ENCODE assay signal across 8 cellular contexts in the genomic region with DNA sequence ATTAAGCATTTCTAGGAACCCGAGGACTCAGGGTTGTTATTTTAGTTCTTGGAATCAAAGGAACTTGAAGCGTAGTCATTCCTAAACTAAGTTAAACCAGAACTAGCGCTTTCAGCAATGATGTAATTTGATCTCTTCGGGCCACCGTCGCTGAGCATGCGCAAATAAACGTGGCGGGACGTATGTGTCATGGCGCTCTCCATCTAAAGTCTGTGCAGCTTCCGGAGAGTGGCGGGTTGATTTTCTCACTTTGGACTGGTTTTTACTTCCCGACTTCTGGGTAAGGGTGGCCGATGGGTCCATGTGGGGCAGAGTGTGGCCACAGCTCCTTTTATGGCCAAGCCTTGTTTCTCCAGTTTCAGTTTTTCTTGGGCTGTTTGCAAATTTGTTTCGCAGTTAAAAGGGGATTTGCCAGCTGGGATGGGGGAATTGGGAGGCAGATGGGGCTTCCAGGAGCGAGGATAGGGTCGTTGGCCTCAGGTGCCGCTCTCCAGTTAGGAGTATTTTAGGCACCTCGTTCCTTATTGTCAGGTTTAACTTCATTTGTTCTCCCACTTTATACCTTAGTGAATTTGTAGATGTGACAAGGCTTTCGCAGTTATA. TPM values are rescaled to one million over a fixed set of nuclear protein-coding genes. Genes with fewer than 3 reads are reported as not detected.
DNase-seq lines count a peak whose midpoint lies in the region; ATAC-seq and TF ChIP-seq lines count a peak whose summit lies in the region.

A gene (plus strand): TSS at position 163 of the 603 bp plus-strand sequence. CDS start 11,894 bp downstream, outside the sequence.

- peak within 1 kb of the TSS; percentile 96 for H3K4me3 ChIP-seq in AG04450 (ENCODE audit: low read depth, low read length)

- no peaks in the 10 kb centered on the region for H3K27me3 ChIP-seq in AG04450 (ENCODE audit: control insufficient read depth, insufficient read depth, low read length)

- TF ChIP-seq CTCF in AG04450 (IDR thresholded peaks at IDR 0.05; ENCODE audit: low read depth, low read length) = no peak
- no peak for TF ChIP-seq CTCF in WTC11 (IDR thresholded peaks at IDR 0.05)

- H3K9me3 ChIP-seq in AG04450 (ENCODE audit: control insufficient read depth, insufficient read depth, low read length) = no peaks in the 10 kb centered on the region

- no peaks in the 10 kb centered on the region for H3K9me3 Mint-ChIP-seq in WTC11

- H3K27ac Mint-ChIP-seq in WTC11 = peak within 1 kb of the TSS; percentile 97

- POLR2A ChIA-PET in AG04450 (lab: Yijun Ruan, JAX) = interaction anchor here (0.6 kb wide), 1 partner anchor 198 kb away, joined by 3 read pairs; no protein-coding TSS in a partner anchor
- POLR2A ChIA-PET in WTC11 (lab: Charles Lee) = no interaction called here

- CTCF ChIA-PET in AG04450 (lab: Charles Lee) (interaction anchor here (0.9 to 1.3 kb wide), 3 partner anchors 128 to 244 kb away, joined by 3 to 6 read pairs (median 4); no protein-coding TSS in a partner anchor), WTC11 (lab: Charles Lee) (interaction anchor here (2.1 kb wide), 1 partner anchor 16 kb away, joined by 7 read pairs; no protein-coding TSS in a partner anchor)

- H3K4me1 Mint-ChIP-seq in WTC11 = peaks cover 14% of the 10 kb centered on the region

- no peaks in the 10 kb centered on the region for H3K27me3 Mint-ChIP-seq in WTC11 (ENCODE audit: low read depth)

- peak within 1 kb of the TSS; percentile 85 for H3K27ac ChIP-seq in AG04450 (ENCODE audit: low read depth, low read length)

- H3K36me3 Mint-ChIP-seq in WTC11 = peaks cover 5% of the 10 kb centered on the region; the same call in 1 of the 2 replicates

- peak within 1 kb of the TSS; percentile 97 for H3K4me3 Mint-ChIP-seq in WTC11

- DNase-seq in AG04450 (ENCODE audit: low read depth, low spot score) (peak; percentile 83), NCI-H226 (peak; percentile 81), WTC11 (ENCODE audit: low spot score) (peak; percentile 81), iris pigment epithelial cell (ENCODE audit: low read depth) (peak; percentile 94)
- DNase-seq in central memory CD4-positive, alpha-beta T cell = peak; percentile 85
- DNase-seq in stimulated activated CD4-positive, alpha-beta T cell treated with anti-CD3 and anti-CD28 coated beads, Interleukin-12 subunit alpha, Interleukin-12 subunit beta, amount 100 ng/mL, for 24 hours (ENCODE audit: low read depth in 2 of 2) = peak; percentile 78 to 85

- peak; percentile 86 for ATAC-seq in GM18909 (IDR thresholded peaks at IDR 0.05; ENCODE audit: poor library complexity, unreplicated experiment)
- peak; percentile 83 for ATAC-seq in HG03175 (IDR thresholded peaks at IDR 0.05; ENCODE audit: unreplicated experiment)
- peak; percentile 89 for ATAC-seq in WTC11

TF ChIP-seq in WTC11, 78 proteins besides CTCF, POLR2A, EP300 and RAD21:
- TF ChIP-seq, protein P1, sequence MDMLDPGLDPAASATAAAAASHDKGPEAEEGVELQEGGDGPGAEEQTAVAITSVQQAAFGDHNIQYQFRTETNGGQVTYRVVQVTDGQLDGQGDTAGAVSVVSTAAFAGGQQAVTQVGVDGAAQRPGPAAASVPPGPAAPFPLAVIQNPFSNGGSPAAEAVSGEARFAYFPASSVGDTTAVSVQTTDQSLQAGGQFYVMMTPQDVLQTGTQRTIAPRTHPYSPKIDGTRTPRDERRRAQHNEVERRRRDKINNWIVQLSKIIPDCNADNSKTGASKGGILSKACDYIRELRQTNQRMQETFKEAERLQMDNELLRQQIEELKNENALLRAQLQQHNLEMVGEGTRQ (CRISPR knock-in tag; IDR thresholded peaks at IDR 0.05) = no peak
- TF ChIP-seq, protein P2, sequence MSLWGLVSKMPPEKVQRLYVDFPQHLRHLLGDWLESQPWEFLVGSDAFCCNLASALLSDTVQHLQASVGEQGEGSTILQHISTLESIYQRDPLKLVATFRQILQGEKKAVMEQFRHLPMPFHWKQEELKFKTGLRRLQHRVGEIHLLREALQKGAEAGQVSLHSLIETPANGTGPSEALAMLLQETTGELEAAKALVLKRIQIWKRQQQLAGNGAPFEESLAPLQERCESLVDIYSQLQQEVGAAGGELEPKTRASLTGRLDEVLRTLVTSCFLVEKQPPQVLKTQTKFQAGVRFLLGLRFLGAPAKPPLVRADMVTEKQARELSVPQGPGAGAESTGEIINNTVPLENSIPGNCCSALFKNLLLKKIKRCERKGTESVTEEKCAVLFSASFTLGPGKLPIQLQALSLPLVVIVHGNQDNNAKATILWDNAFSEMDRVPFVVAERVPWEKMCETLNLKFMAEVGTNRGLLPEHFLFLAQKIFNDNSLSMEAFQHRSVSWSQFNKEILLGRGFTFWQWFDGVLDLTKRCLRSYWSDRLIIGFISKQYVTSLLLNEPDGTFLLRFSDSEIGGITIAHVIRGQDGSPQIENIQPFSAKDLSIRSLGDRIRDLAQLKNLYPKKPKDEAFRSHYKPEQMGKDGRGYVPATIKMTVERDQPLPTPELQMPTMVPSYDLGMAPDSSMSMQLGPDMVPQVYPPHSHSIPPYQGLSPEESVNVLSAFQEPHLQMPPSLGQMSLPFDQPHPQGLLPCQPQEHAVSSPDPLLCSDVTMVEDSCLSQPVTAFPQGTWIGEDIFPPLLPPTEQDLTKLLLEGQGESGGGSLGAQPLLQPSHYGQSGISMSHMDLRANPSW (CRISPR knock-in tag; conservative IDR thresholded peaks at IDR 0.05; ENCODE audit: low read depth) = no peak
- TF ChIP-seq, protein P3, sequence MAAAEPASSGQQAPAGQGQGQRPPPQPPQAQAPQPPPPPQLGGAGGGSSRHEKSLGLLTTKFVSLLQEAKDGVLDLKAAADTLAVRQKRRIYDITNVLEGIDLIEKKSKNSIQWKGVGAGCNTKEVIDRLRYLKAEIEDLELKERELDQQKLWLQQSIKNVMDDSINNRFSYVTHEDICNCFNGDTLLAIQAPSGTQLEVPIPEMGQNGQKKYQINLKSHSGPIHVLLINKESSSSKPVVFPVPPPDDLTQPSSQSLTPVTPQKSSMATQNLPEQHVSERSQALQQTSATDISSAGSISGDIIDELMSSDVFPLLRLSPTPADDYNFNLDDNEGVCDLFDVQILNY (CRISPR knock-in tag; IDR thresholded peaks at IDR 0.05) = peak; percentile 49; the same call in 1 of the 2 replicates
- peak; percentile 68 for TF ChIP-seq GABPB1 (CRISPR knock-in tag; IDR thresholded peaks at IDR 0.05)
- TF ChIP-seq, protein P4, sequence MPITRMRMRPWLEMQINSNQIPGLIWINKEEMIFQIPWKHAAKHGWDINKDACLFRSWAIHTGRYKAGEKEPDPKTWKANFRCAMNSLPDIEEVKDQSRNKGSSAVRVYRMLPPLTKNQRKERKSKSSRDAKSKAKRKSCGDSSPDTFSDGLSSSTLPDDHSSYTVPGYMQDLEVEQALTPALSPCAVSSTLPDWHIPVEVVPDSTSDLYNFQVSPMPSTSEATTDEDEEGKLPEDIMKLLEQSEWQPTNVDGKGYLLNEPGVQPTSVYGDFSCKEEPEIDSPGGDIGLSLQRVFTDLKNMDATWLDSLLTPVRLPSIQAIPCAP (CRISPR knock-in tag; IDR thresholded peaks at IDR 0.05) = no peak

RNA-seq across cellular contexts. Expression of the gene that starts here (rescaled TPM):
- polyA plus RNA-seq in AG04450 (2011; rRNA removed) = 6.8 and 9.2 TPM in 2 replicates
- 13.0 and 16.4 TPM in 2 replicates for polyA minus RNA-seq in AG04450 (2011; rRNA and poly(A)+ RNA removed)
- 20.6 to 21.9 TPM (median 21.6 TPM) in 3 replicates for total RNA-seq in WTC11 (2021)

Comparison
In these comparisons a context has a peak if more than half of its experiments do, and no peak if none do; other contexts are left out.
1. Peak in every context shown above with its lines: DNase-seq, ATAC-seq, H3K4me3 ChIP-seq and H3K27ac ChIP-seq.